In the genomic region with DNA sequence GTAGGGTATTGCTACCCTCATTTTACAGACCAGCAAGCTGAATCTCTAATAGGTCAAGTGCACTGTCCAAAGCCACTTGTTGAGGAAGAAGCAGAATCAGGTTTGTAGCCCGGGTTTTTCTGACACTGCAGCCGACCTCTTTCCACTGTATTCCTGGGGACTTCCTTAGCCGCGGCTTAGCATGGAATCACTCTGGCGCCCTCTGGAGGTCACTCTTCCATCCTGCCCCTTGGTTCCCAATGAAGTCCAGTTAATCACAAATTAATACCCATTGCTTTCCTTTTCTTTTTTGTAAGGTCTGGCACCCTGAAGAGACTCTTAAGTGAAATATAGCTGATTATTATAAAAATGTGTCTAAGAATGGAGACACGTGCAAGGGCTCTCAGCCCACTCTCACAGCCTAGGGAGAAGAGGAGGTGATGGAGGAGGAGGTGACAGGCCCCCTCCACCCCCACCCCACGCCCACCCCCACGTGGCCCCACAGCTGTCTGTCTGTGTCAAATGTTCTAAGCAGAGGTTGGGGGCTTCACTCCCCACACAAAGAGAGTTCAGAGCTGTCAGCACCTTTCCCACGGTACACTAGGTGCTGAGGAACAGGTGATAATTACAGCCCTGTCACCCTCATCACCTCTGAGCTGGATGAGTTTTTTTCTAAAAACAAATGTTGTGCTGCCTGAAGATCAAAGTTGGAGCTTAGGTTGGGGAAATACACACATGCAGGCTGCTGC, we compare ENCODE assay signal across 8 cellular contexts. TPM values are rescaled to one million over a fixed set of nuclear protein-coding genes. Genes with fewer than 3 reads are reported as not detected.
DNase-seq lines count a peak whose midpoint lies in the region; ATAC-seq and TF ChIP-seq lines count a peak whose summit lies in the region.

No MANE protein-coding gene starts in this region.

- no peak overlapping the region for H3K4me2 ChIP-seq in SU-DHL-6 (ENCODE audit: low read depth, low read length, poor library complexity, severe bottlenecking)

- no peaks in the 10 kb centered on the region for H3F3A ChIP-seq in SU-DHL-6 (ENCODE audit: insufficient read depth)

- H3K9ac ChIP-seq in SU-DHL-6 (ENCODE audit: low read length) (no peak overlapping the region), adipocyte (ENCODE audit: low read length) (no peak overlapping the region)

- TF ChIP-seq CTCF in GM12873 (IDR thresholded peaks at IDR 0.05; ENCODE audit: insufficient read depth, low read depth, low read length, missing control alignments) = peak; percentile 94
- TF ChIP-seq CTCF in SU-DHL-6 (IDR thresholded peaks at IDR 0.05; ENCODE audit: insufficient read depth, low read length, poor library complexity, severe bottlenecking) = peak; percentile 80
- TF ChIP-seq CTCF in right atrium auricular region (IDR thresholded peaks at IDR 0.05) = peak; percentile 80 to 89
- TF ChIP-seq CTCF in retinal pigment epithelial cell (conservative IDR thresholded peaks at IDR 0.05; ENCODE audit: low read depth, low read length) = peak; percentile 97

- H3K9me3 ChIP-seq in SU-DHL-6 (ENCODE audit: insufficient read depth, low read length) (no peaks in the 10 kb centered on the region), adipocyte (ENCODE audit: control insufficient read depth, low read length) (no peaks in the 10 kb centered on the region), right atrium auricular region (no peaks in the 10 kb centered on the region)

- no peaks in the 10 kb centered on the region for H3K79me2 ChIP-seq in SU-DHL-6 (ENCODE audit: insufficient read depth, low read length)

- no peak overlapping the region for H2AFZ ChIP-seq in SU-DHL-6 (ENCODE audit: low read depth, low read length, severe bottlenecking)

- no peaks in the 10 kb centered on the region for H4K20me1 ChIP-seq in SU-DHL-6 (ENCODE audit: low read depth, low read length)

- peaks cover 20% of the 10 kb centered on the region for H3K4me1 ChIP-seq in adipocyte (ENCODE audit: control insufficient read depth, insufficient read depth, low read length)
- no peaks in the 10 kb centered on the region for H3K4me1 ChIP-seq in right atrium auricular region

- peak; percentile 73 for DNase-seq in NCI-H1105 (lab: John Stamatoyannopoulos, UW)
- peak; percentile 86 for DNase-seq in adipocyte (ENCODE audit: low read depth)
- peak; percentile 75 for DNase-seq in right atrium auricular region (ENCODE audit: low spot score)
- DNase-seq in retinal pigment epithelial cell (ENCODE audit: low read depth) = peak; percentile 20

- no peak overlapping the region for H3K27ac ChIP-seq in SU-DHL-6 (ENCODE audit: low read depth, low read length)
- no peak overlapping the region for H3K27ac ChIP-seq in right atrium auricular region

- H3K9me2 ChIP-seq in SU-DHL-6 (replicated peaks; ENCODE audit: insufficient read depth, low read length) = no peaks in the 10 kb centered on the region

- H3K36me3 ChIP-seq in SU-DHL-6 (ENCODE audit: low read length) (no peaks in the 10 kb centered on the region), adipocyte (ENCODE audit: control insufficient read depth, insufficient read depth, low read length, severe bottlenecking) (no peaks in the 10 kb centered on the region), right atrium auricular region (no peaks in the 10 kb centered on the region)

- ATAC-seq in GM21528 (IDR thresholded peaks at IDR 0.05; ENCODE audit: low FRiP score, unreplicated experiment) = no peak
- ATAC-seq in HG03095 (IDR thresholded peaks at IDR 0.05; ENCODE audit: unreplicated experiment) = no peak

- no peak overlapping the region for H3K4me3 ChIP-seq in SU-DHL-6 (ENCODE audit: insufficient read depth, low read length, poor library complexity, severe bottlenecking)
- no peak overlapping the region for H3K4me3 ChIP-seq in adipocyte (ENCODE audit: low read length)
- no peak overlapping the region for H3K4me3 ChIP-seq in right atrium auricular region
- no peak overlapping the region for H3K4me3 ChIP-seq in retinal pigment epithelial cell (ENCODE audit: low read length)

- H3K27me3 ChIP-seq in SU-DHL-6 (ENCODE audit: low read length) = no peaks in the 10 kb centered on the region; the same call in 1 of the 2 replicates
- peaks cover 33% of the 10 kb centered on the region for H3K27me3 ChIP-seq in adipocyte (replicated peaks; ENCODE audit: control insufficient read depth, insufficient read depth, low read length)
- H3K27me3 ChIP-seq in right atrium auricular region = no peaks in the 10 kb centered on the region

RNA-seq across cellular contexts. Expression of gene DRD2, which starts 57.7 kb away (rescaled TPM):
- total RNA-seq in right atrium auricular region = not detected

Comparison
In these comparisons a context has a peak if more than half of its experiments do, and no peak if none do; other contexts are left out.
1. DNase-seq: peak in every context shown above with its lines; median percentile 86 in adipocyte; 75 in right atrium auricular region; 73 in NCI-H1105; 20 in retinal pigment epithelial cell.